24 cellular contexts compared by ENCODE assay signal in genomic region chr6:35518566-35519312, GRCh38. TPM values are rescaled to one million over a fixed set of nuclear protein-coding genes. Genes with fewer than 3 reads are reported as not detected.
DNase-seq lines count a peak whose midpoint lies in the region; ATAC-seq, FAIRE-seq and TF ChIP-seq lines count a peak whose summit lies in the region.
"Had no signal": no experiment of that assay in that cellular context is flagged by ENCODE, and none has a peak within 500 bp of the region (broad histone marks: within the 10 kb centered on the region; RNA-seq: fewer than 3 reads in every experiment).

No MANE protein-coding gene starts in this region.

- TF ChIP-seq CTCF in HepG2 (CRISPR knock-in tag; IDR thresholded peaks at IDR 0.05) (no peak), right lobe of liver (IDR thresholded peaks at IDR 0.05) (no peak), K562 (IDR thresholded peaks at IDR 0.05 in 2 of 3, conservative IDR thresholded peaks at IDR 0.05 in 1 of 3; ENCODE audit: insufficient read depth in 2 of 3, low read depth in 1 of 3, low read length in 3 of 3) (no peak), neural progenitor cell (IDR thresholded peaks at IDR 0.05) (no peak)

- H3F3A ChIP-seq in neural progenitor cell (ENCODE audit: low read depth) = peaks cover 13% of the 10 kb centered on the region

- 55% methylated on average over 6 of the region's 6 CpGs for WGBS in HepG2 (ENCODE audit: low lambda C conversion rate)
- WGBS in right lobe of liver (ENCODE audit: insufficient coverage, low coverage, low lambda C conversion rate, missing lambda C conversion rate) = 89% methylated on average over 6 of the region's 6 CpGs
- 23% methylated on average over 6 of the region's 6 CpGs for WGBS in K562 (ENCODE audit: insufficient coverage, low coverage, missing lambda C conversion rate)

- H3K4me1 Mint-ChIP-seq in neural progenitor cell = peaks cover 6% of the 10 kb centered on the region

- no peaks in the 10 kb centered on the region for H3K9me1 ChIP-seq in K562 (ENCODE audit: control insufficient read depth, insufficient read depth, low read length)

- H3K4me1 ChIP-seq in HepG2 (ENCODE audit: insufficient read depth, low read length) (peaks cover 35% of the 10 kb centered on the region), right lobe of liver (no peaks in the 10 kb centered on the region), K562 (replicated peaks in 1 of 2; ENCODE audit: control insufficient read depth in 2 of 2, insufficient read depth in 2 of 2, low read length in 2 of 2) (peaks cover 0 to 3% of the 10 kb centered on the region in 2 experiments; a peak in 2 of 5 replicates), neural progenitor cell (peaks cover 11% of the 10 kb centered on the region)
- H3K4me1 ChIP-seq: BE2C had no signal

- H4K20me1 ChIP-seq in HepG2 (ENCODE audit: insufficient read depth, low read length) (no peaks in the 10 kb centered on the region), K562 (replicated peaks; ENCODE audit: control insufficient read depth, insufficient read depth, low read length) (no peaks in the 10 kb centered on the region), neural progenitor cell (ENCODE audit: low read depth) (no peaks in the 10 kb centered on the region)
- H4K20me1 ChIP-seq: BLaER1 treated with 17β-estradiol and CSF1 and Interleukin-3, amounts not matched to agents 10 nM and 100 nM had no signal

- BruUV-seq in HepG2 (replicated peaks; lab: Mats Ljungman, UMichigan) (no TSS peak), K562 (replicated peaks; lab: Mats Ljungman, UMichigan) (no TSS peak)

- DNase-seq in HepG2 (ENCODE audit: low spot score) = no peak
- no peak for DNase-seq in right lobe of liver
- DNase-seq in K562 (ENCODE audit: extremely low read depth in 1 of 4, low spot score in 3 of 4) = no peak
- DNase-seq in neural progenitor cell (ENCODE audit: low spot score) = no peak
- DNase-seq in globus pallidus (ENCODE audit: low spot score) = no peak
- DNase-seq in stimulated activated naive CD8-positive, alpha-beta T cell treated with anti-CD3 and anti-CD28 coated beads, Interleukin-15, Interleukin-2, amounts not matched to agents 100 U/mL and 50 U/mL, for 24 hours = no peak
- no peak for DNase-seq in AG08396 (ENCODE audit: low spot score)
- DNase-seq: AML-193; BE2C; CD4-positive, alpha-beta T cell; CD8-positive, alpha-beta memory T cell; DMS 273 treated with DMSO at 0.1 percent for 48 hours; DMS79; EL; GF-D8; GOT3 had no signal

- H3K36me3 ChIP-seq in HepG2 (replicated peaks in 1 of 2; ENCODE audit: control insufficient read depth in 1 of 2, insufficient read depth in 2 of 2, low read length in 2 of 2) (no peaks in the 10 kb centered on the region), right lobe of liver (no peaks in the 10 kb centered on the region), K562 (ENCODE audit: control insufficient read depth, insufficient read depth, low read length) (no peaks in the 10 kb centered on the region), neural progenitor cell (no peaks in the 10 kb centered on the region)
- H3K36me3 ChIP-seq: BE2C; BLaER1 treated with 17β-estradiol and CSF1 and Interleukin-3, amounts not matched to agents 10 nM and 100 nM had no signal

- no peaks in the 10 kb centered on the region for H3K9me3 Mint-ChIP-seq in neural progenitor cell
- H3K9me3 Mint-ChIP-seq: CD4-positive, alpha-beta T cell; CD8-positive, alpha-beta memory T cell had no signal

- TF ChIP-seq RAD21 in HepG2 (CRISPR knock-in tag; IDR thresholded peaks at IDR 0.05) (no peak), K562 (CRISPR knock-in tag; conservative IDR thresholded peaks at IDR 0.05 in 1 of 2, IDR thresholded peaks at IDR 0.05 in 1 of 2) (no peak)

- TF ChIP-seq POLR2A in HepG2 (IDR thresholded peaks at IDR 0.05; ENCODE audit: insufficient read depth in 1 of 2, low read depth in 2 of 2, low read length in 2 of 2) (no peak), right lobe of liver (IDR thresholded peaks at IDR 0.05) (no peak), K562 (conservative IDR thresholded peaks at IDR 0.05) (no peak)

- TF ChIP-seq EP300 in HepG2 (IDR thresholded peaks at IDR 0.05; ENCODE audit: low read depth in 2 of 2, low read length in 2 of 2) = no peak
- TF ChIP-seq EP300 in HepG2 (CRISPR knock-in tag; IDR thresholded peaks at IDR 0.05; ENCODE audit: borderline replicate concordance) = no peak
- TF ChIP-seq EP300 in K562 (IDR thresholded peaks at IDR 0.05; ENCODE audit: low read length) = no peak

- H3K4me3 ChIP-seq in HepG2 (replicated peaks in 1 of 3; ENCODE audit: insufficient read depth in 1 of 3, low read depth in 2 of 3, low read length in 3 of 3) (no peak overlapping the region), right lobe of liver (no peak overlapping the region), K562 (no peak overlapping the region), neural progenitor cell (no peak overlapping the region)
- H3K4me3 ChIP-seq: BLaER1 treated with 17β-estradiol and CSF1 and Interleukin-3, amounts not matched to agents 10 nM and 100 nM had no signal

- CTCF ChIA-PET in HepG2 (lab: Yijun Ruan, JAX; ENCODE audit: low intra/inter-chr PET ratio, low total read pairs) (no interaction called here), K562 (lab: Yijun Ruan, JAX; ENCODE audit: low intra/inter-chr PET ratio) (interaction anchor here (0.7 kb wide), 1 partner anchor 220 kb away, joined by 4 read pairs; no protein-coding TSS in a partner anchor)

- in situ Hi-C loops in HepG2 (cut with HindIII; ENCODE audit: extremely low pct_ligation_motif_present, low pct_unique_long_range_greater_than_20kb) (no loop called here), K562 (cut with MboI) (no loop called here)

- ATAC-seq in HepG2 (no peak), right lobe of liver (no peak), K562 (no peak)
- ATAC-seq in stimulated activated naive CD8-positive, alpha-beta T cell treated with anti-CD3 and anti-CD28 coated beads, Interleukin-15, Interleukin-2, amounts not matched to agents 100 U/mL and 50 U/mL, for 24 hours = no peak
- ATAC-seq: HCT116 had no signal

- peak overlapping the region; percentile 57 for H3K27ac Mint-ChIP-seq in neural progenitor cell
- H3K27ac Mint-ChIP-seq: CD14-positive monocyte; CD4-positive, alpha-beta T cell had no signal

- H2AFZ ChIP-seq in HepG2 (ENCODE audit: low read length) (no peak overlapping the region), K562 (ENCODE audit: low read depth, low read length) (no peak overlapping the region), neural progenitor cell (replicated peaks) (no peak overlapping the region)

- intact Hi-C loops in HepG2 (cut with micrococcal nuclease; ENCODE audit: unreplicated experiment) (no loop called here), right lobe of liver (cut with DNase I) (no loop called here), K562 (cut with micrococcal nuclease) (no loop called here)

- H3K27ac ChIP-seq in HepG2 (ENCODE audit: extremely low read length, insufficient read depth, low read length) (no peak overlapping the region), right lobe of liver (no peak overlapping the region), K562 (ENCODE audit: extremely low read depth, low read depth, low read length) (no peak overlapping the region), neural progenitor cell (no peak overlapping the region)
- H3K27ac ChIP-seq: 22Rv1; BLaER1 treated with 17β-estradiol and CSF1 and Interleukin-3, amounts not matched to agents 10 nM and 100 nM had no signal

- H3K9me3 ChIP-seq in HepG2 (ENCODE audit: low read length) = no peaks in the 10 kb centered on the region
- H3K9me3 ChIP-seq in right lobe of liver = no peaks in the 10 kb centered on the region
- no peaks in the 10 kb centered on the region for H3K9me3 ChIP-seq in K562 (replicated peaks; ENCODE audit: control insufficient read depth, insufficient read depth, low read depth, low read length)
- H3K9me3 ChIP-seq in neural progenitor cell (ENCODE audit: low read depth) = no peaks in the 10 kb centered on the region
- H3K9me3 ChIP-seq: BE2C; BLaER1 treated with 17β-estradiol and CSF1 and Interleukin-3, amounts not matched to agents 10 nM and 100 nM had no signal

- POLR2A ChIA-PET in HepG2 (lab: Yijun Ruan, JAX) = no interaction called here
- POLR2A ChIA-PET in K562 (lab: Yijun Ruan, JAX) = interaction anchor here (2.2 kb wide), 1 partner anchor 218 kb away, joined by 6 read pairs; the partner anchor contains the start of gene ARMC12

- FAIRE-seq in HepG2 (lab: Jason Lieb, UNC) (no peak), K562 (lab: Jason Lieb, UNC) (peak; percentile 55)
- FAIRE-seq: D721Med, GM12892 had no signal

- peaks cover 3% of the 10 kb centered on the region for H3K27me3 Mint-ChIP-seq in neural progenitor cell (ENCODE audit: insufficient read depth, low read depth)

- H3K4me2 ChIP-seq in HepG2 (ENCODE audit: low read depth, low read length) = no peak overlapping the region
- no peak overlapping the region for H3K4me2 ChIP-seq in K562 (ENCODE audit: insufficient read depth, low read length)
- no peak overlapping the region for H3K4me2 ChIP-seq in neural progenitor cell
- H3K4me2 ChIP-seq: BLaER1 treated with 17β-estradiol and CSF1 and Interleukin-3, amounts not matched to agents 10 nM and 100 nM had no signal

- peaks cover 2 to 25% of the 10 kb centered on the region in 2 experiments; a peak in 3 of 5 replicates for H3K27me3 ChIP-seq in HepG2 (ENCODE audit: control insufficient read depth in 1 of 2, insufficient read depth in 2 of 2, low read length in 2 of 2)
- no peaks in the 10 kb centered on the region for H3K27me3 ChIP-seq in right lobe of liver
- H3K27me3 ChIP-seq in K562 (ENCODE audit: control insufficient read depth in 2 of 2, insufficient read depth in 2 of 2, low read length in 2 of 2) = peaks cover 16 to 30% of the 10 kb centered on the region in 2 experiments
- no peaks in the 10 kb centered on the region for H3K27me3 ChIP-seq in neural progenitor cell
- H3K27me3 ChIP-seq: BE2C; BLaER1 treated with 17β-estradiol and CSF1 and Interleukin-3, amounts not matched to agents 10 nM and 100 nM had no signal

- no peaks in the 10 kb centered on the region for H3K79me2 ChIP-seq in HepG2 (ENCODE audit: insufficient read depth, low read length)
- H3K79me2 ChIP-seq in K562 (ENCODE audit: control insufficient read depth, insufficient read depth, low read length) = no peaks in the 10 kb centered on the region
- H3K79me2 ChIP-seq in neural progenitor cell (ENCODE audit: low read depth) = no peaks in the 10 kb centered on the region

- H3K4me3 Mint-ChIP-seq in neural progenitor cell = peak overlapping the region; percentile 13
- H3K4me3 Mint-ChIP-seq: CD14-positive monocyte; CD4-positive, alpha-beta T cell had no signal

- H3K36me3 Mint-ChIP-seq in neural progenitor cell = no peaks in the 10 kb centered on the region
- H3K36me3 Mint-ChIP-seq: CD14-positive monocyte had no signal

- H3K9ac ChIP-seq in HepG2 (ENCODE audit: insufficient read depth, low read depth, low read length) (no peak overlapping the region), K562 (ENCODE audit: insufficient read depth in 1 of 2, low read depth in 2 of 2, low read length in 2 of 2) (no peak overlapping the region), neural progenitor cell (no peak overlapping the region)
- H3K9ac ChIP-seq: BLaER1 treated with 17β-estradiol and CSF1 and Interleukin-3, amounts not matched to agents 10 nM and 100 nM had no signal

RNA-seq across cellular contexts. Expression of gene TULP1, which starts 6.0 kb away (rescaled TPM):
- total RNA-seq in HepG2 (2016; rRNA removed; fragmentation: Illumina TruSeq; extraction: Trizol) = not detected in 2 replicates
- 0.35 TPM in 1 of 2 replicates, not detected in the other for total RNA-seq in HepG2 (2016; cell fraction: cytosol; rRNA removed; fragmentation: Illumina TruSeq; extraction: Trizol; ENCODE audit: low read depth)
- total RNA-seq in HepG2 (2016; cell fraction: insoluble cytoplasmic fraction; rRNA removed; fragmentation: Illumina TruSeq; extraction: Trizol) = not detected in 2 replicates
- not detected in 2 replicates for total RNA-seq in HepG2 (2016; cell fraction: membrane; rRNA removed; fragmentation: Illumina TruSeq; extraction: Trizol)
- total RNA-seq in HepG2 (2016; cell fraction: nucleus; rRNA removed; fragmentation: Illumina TruSeq; extraction: Trizol) = not detected in 2 replicates
- polyA plus RNA-seq in HepG2 (2011; rRNA removed) = not detected in 2 replicates
- not detected in 2 replicates for polyA plus RNA-seq in HepG2 (2011; cell fraction: cytosol; rRNA removed)
- not detected in 2 replicates for polyA plus RNA-seq in HepG2 (2011; cell fraction: nucleus; rRNA removed)
- polyA plus RNA-seq in HepG2 (2012) = not detected in 2 replicates
- polyA plus RNA-seq in HepG2 (2016; cell fraction: cytosol; fragmentation: Illumina TruSeq; extraction: Trizol; ENCODE audit: low read depth) = not detected in 2 replicates
- polyA plus RNA-seq in HepG2 (2016; cell fraction: insoluble cytoplasmic fraction; fragmentation: Illumina TruSeq; extraction: Trizol; ENCODE audit: low read depth) = not detected in 2 replicates
- polyA plus RNA-seq in HepG2 (2016; cell fraction: membrane; fragmentation: Illumina TruSeq; extraction: Trizol; ENCODE audit: low read depth) = not detected in 2 replicates
- not detected in 2 replicates for polyA plus RNA-seq in HepG2 (2016; cell fraction: nucleus; fragmentation: Illumina TruSeq; extraction: Trizol; ENCODE audit: insufficient read depth, low read depth)
- not detected in 2 replicates for polyA minus RNA-seq in HepG2 (2011; rRNA and poly(A)+ RNA removed; ENCODE audit: low replicate concordance)
- polyA minus RNA-seq in HepG2 (2011; cell fraction: cytosol; rRNA and poly(A)+ RNA removed) = not detected in 2 replicates
- not detected in 2 replicates for polyA minus RNA-seq in HepG2 (2011; cell fraction: nucleus; rRNA and poly(A)+ RNA removed)
- not detected for total RNA-seq in right lobe of liver
- not detected in 2 replicates for total RNA-seq in K562 (2011; cell fraction: chromatin; rRNA removed; ENCODE audit: low replicate concordance)
- total RNA-seq in K562 (2011; cell fraction: nucleolus; rRNA removed) = not detected in 2 replicates
- not detected in 2 replicates for total RNA-seq in K562 (2011; cell fraction: nucleoplasm; rRNA removed)
- total RNA-seq in K562 (2014; rRNA removed) = 0.16 TPM in 1 of 2 replicates, not detected in the other
- not detected in 2 replicates for total RNA-seq in K562 (2014; rRNA removed; fragmentation: Illumina TruSeq; extraction: Trizol)
- total RNA-seq in K562 (2015; rRNA removed; fragmentation: Illumina TruSeq; extraction: Trizol) = not detected in 2 replicates
- total RNA-seq in K562 (2021) = 0.09 TPM in 2 replicates
- 0.05 TPM in 1 of 2 replicates, not detected in the other for polyA plus RNA-seq in K562 (2011; rRNA removed)
- polyA plus RNA-seq in K562 (2011; cell fraction: cytosol; rRNA removed) = 0.07 TPM in 1 of 2 replicates, not detected in the other
- 0.06 and 0.09 TPM in 2 replicates for polyA plus RNA-seq in K562 (2011; cell fraction: nucleus; rRNA removed)
- 0.06 and 0.17 TPM in 2 replicates for polyA plus RNA-seq in K562 (2012)
- polyA plus RNA-seq in K562 (2014; fragmentation: Illumina TruSeq; extraction: Trizol) = 0.10 TPM in 1 of 2 replicates, not detected in the other
- under 1 TPM in 1 of 2 experiments, not detected in 1; 0.06 TPM for polyA plus RNA-seq in K562 (2014; fragmentation: Nextera tagmentation; extraction: Ambion mirVana)
- 0.17 TPM in 1 of 2 replicates, not detected in the other for polyA plus RNA-seq in K562 (2014; rRNA removed)
- polyA minus RNA-seq in K562 (2011; rRNA and poly(A)+ RNA removed) = not detected in 2 replicates
- polyA minus RNA-seq in K562 (2011; cell fraction: cytosol; rRNA and poly(A)+ RNA removed) = not detected in 2 replicates
- polyA minus RNA-seq in K562 (2011; cell fraction: nucleus; rRNA and poly(A)+ RNA removed) = 0.11 TPM in 1 of 2 replicates, not detected in the other
- total RNA-seq in neural progenitor cell (ENCODE audit: low replicate concordance) = 0.46 TPM in 1 of 2 replicates, not detected in the other
- total RNA-seq: CD4-positive, alpha-beta T cell; CD8-positive, alpha-beta memory T cell; G401 had no signal
- polyA plus RNA-seq: AG04450; CD14-positive monocyte; CD8-positive, alpha-beta memory T cell had no signal

RNA-seq across cellular contexts. Expression of gene TEAD3, which starts 21.9 kb away (rescaled TPM):
- 14.4 and 15.1 TPM in 2 replicates for total RNA-seq in HepG2 (2016; rRNA removed; fragmentation: Illumina TruSeq; extraction: Trizol)
- total RNA-seq in HepG2 (2016; cell fraction: cytosol; rRNA removed; fragmentation: Illumina TruSeq; extraction: Trizol; ENCODE audit: low read depth) = 3.9 and 4.4 TPM in 2 replicates
- 12.5 and 14.5 TPM in 2 replicates for total RNA-seq in HepG2 (2016; cell fraction: insoluble cytoplasmic fraction; rRNA removed; fragmentation: Illumina TruSeq; extraction: Trizol)
- total RNA-seq in HepG2 (2016; cell fraction: membrane; rRNA removed; fragmentation: Illumina TruSeq; extraction: Trizol) = 14.0 and 14.5 TPM in 2 replicates
- total RNA-seq in HepG2 (2016; cell fraction: nucleus; rRNA removed; fragmentation: Illumina TruSeq; extraction: Trizol) = 12.5 and 14.3 TPM in 2 replicates
- 16.5 and 20.5 TPM in 2 replicates for polyA plus RNA-seq in HepG2 (2011; rRNA removed)
- 11.8 and 14.3 TPM in 2 replicates for polyA plus RNA-seq in HepG2 (2011; cell fraction: cytosol; rRNA removed)
- polyA plus RNA-seq in HepG2 (2011; cell fraction: nucleus; rRNA removed) = 41.6 and 45.4 TPM in 2 replicates
- 19.1 and 24.4 TPM in 2 replicates for polyA plus RNA-seq in HepG2 (2012)
- polyA plus RNA-seq in HepG2 (2016; cell fraction: cytosol; fragmentation: Illumina TruSeq; extraction: Trizol; ENCODE audit: low read depth) = 5.1 and 5.5 TPM in 2 replicates
- polyA plus RNA-seq in HepG2 (2016; cell fraction: insoluble cytoplasmic fraction; fragmentation: Illumina TruSeq; extraction: Trizol; ENCODE audit: low read depth) = 22.1 and 28.5 TPM in 2 replicates
- 12.7 and 14.9 TPM in 2 replicates for polyA plus RNA-seq in HepG2 (2016; cell fraction: membrane; fragmentation: Illumina TruSeq; extraction: Trizol; ENCODE audit: low read depth)
- 41.9 and 43.9 TPM in 2 replicates for polyA plus RNA-seq in HepG2 (2016; cell fraction: nucleus; fragmentation: Illumina TruSeq; extraction: Trizol; ENCODE audit: insufficient read depth, low read depth)
- 6.0 and 22.8 TPM in 2 replicates for polyA minus RNA-seq in HepG2 (2011; rRNA and poly(A)+ RNA removed; ENCODE audit: low replicate concordance)
- 7.7 and 8.2 TPM in 2 replicates for polyA minus RNA-seq in HepG2 (2011; cell fraction: cytosol; rRNA and poly(A)+ RNA removed)
- 7.9 and 8.6 TPM in 2 replicates for polyA minus RNA-seq in HepG2 (2011; cell fraction: nucleus; rRNA and poly(A)+ RNA removed)
- total RNA-seq in right lobe of liver = 1 to 10 TPM; 5.2 to 8.5 (median 6.9) TPM
- 5.1 and 14.6 TPM in 2 replicates for total RNA-seq in K562 (2011; cell fraction: chromatin; rRNA removed; ENCODE audit: low replicate concordance)
- 7.1 and 9.2 TPM in 2 replicates for total RNA-seq in K562 (2011; cell fraction: nucleolus; rRNA removed)
- total RNA-seq in K562 (2011; cell fraction: nucleoplasm; rRNA removed) = 7.1 and 8.4 TPM in 2 replicates
- total RNA-seq in K562 (2014; rRNA removed) = 4.9 and 5.8 TPM in 2 replicates
- total RNA-seq in K562 (2014; rRNA removed; fragmentation: Illumina TruSeq; extraction: Trizol) = 2.4 and 3.1 TPM in 2 replicates
- total RNA-seq in K562 (2015; rRNA removed; fragmentation: Illumina TruSeq; extraction: Trizol) = 3.0 and 3.3 TPM in 2 replicates
- total RNA-seq in K562 (2021) = 12.6 and 13.2 TPM in 2 replicates
- polyA plus RNA-seq in K562 (2011; rRNA removed) = 3.3 and 7.0 TPM in 2 replicates
- polyA plus RNA-seq in K562 (2011; cell fraction: cytosol; rRNA removed) = 5.2 and 5.3 TPM in 2 replicates
- polyA plus RNA-seq in K562 (2011; cell fraction: nucleus; rRNA removed) = 13.9 and 18.4 TPM in 2 replicates
- 7.7 and 10.0 TPM in 2 replicates for polyA plus RNA-seq in K562 (2012)
- polyA plus RNA-seq in K562 (2014; fragmentation: Illumina TruSeq; extraction: Trizol) = 11.1 and 13.6 TPM in 2 replicates
- under 1 TPM; 0.63 to 0.92 TPM for polyA plus RNA-seq in K562 (2014; fragmentation: Nextera tagmentation; extraction: Ambion mirVana)
- 6.7 and 8.2 TPM in 2 replicates for polyA plus RNA-seq in K562 (2014; rRNA removed)
- polyA minus RNA-seq in K562 (2011; rRNA and poly(A)+ RNA removed) = 1.9 TPM in 2 replicates
- polyA minus RNA-seq in K562 (2011; cell fraction: cytosol; rRNA and poly(A)+ RNA removed) = 1.7 and 4.2 TPM in 2 replicates
- polyA minus RNA-seq in K562 (2011; cell fraction: nucleus; rRNA and poly(A)+ RNA removed) = 2.4 and 3.2 TPM in 2 replicates
- 9.7 and 23.5 TPM in 2 replicates for total RNA-seq in neural progenitor cell (ENCODE audit: low replicate concordance)
- polyA plus RNA-seq: CD14-positive monocyte had no signal

RNA-seq across cellular contexts. Expression of gene RPL10A, which starts 50.5 kb away (rescaled TPM):
- total RNA-seq in HepG2 (2016; rRNA removed; fragmentation: Illumina TruSeq; extraction: Trizol) = 1,854 and 2,285 TPM in 2 replicates
- total RNA-seq in HepG2 (2016; cell fraction: cytosol; rRNA removed; fragmentation: Illumina TruSeq; extraction: Trizol; ENCODE audit: low read depth) = 2,437 and 2,775 TPM in 2 replicates
- total RNA-seq in HepG2 (2016; cell fraction: insoluble cytoplasmic fraction; rRNA removed; fragmentation: Illumina TruSeq; extraction: Trizol) = 1,859 and 2,386 TPM in 2 replicates
- 4,119 and 4,316 TPM in 2 replicates for total RNA-seq in HepG2 (2016; cell fraction: membrane; rRNA removed; fragmentation: Illumina TruSeq; extraction: Trizol)
- total RNA-seq in HepG2 (2016; cell fraction: nucleus; rRNA removed; fragmentation: Illumina TruSeq; extraction: Trizol) = 734 and 771 TPM in 2 replicates
- 2,253 and 2,726 TPM in 2 replicates for polyA plus RNA-seq in HepG2 (2011; rRNA removed)
- 2,315 and 3,589 TPM in 2 replicates for polyA plus RNA-seq in HepG2 (2011; cell fraction: cytosol; rRNA removed)
- 1,402 and 1,561 TPM in 2 replicates for polyA plus RNA-seq in HepG2 (2011; cell fraction: nucleus; rRNA removed)
- polyA plus RNA-seq in HepG2 (2012) = 2,161 and 2,246 TPM in 2 replicates
- 3,096 and 3,343 TPM in 2 replicates for polyA plus RNA-seq in HepG2 (2016; cell fraction: cytosol; fragmentation: Illumina TruSeq; extraction: Trizol; ENCODE audit: low read depth)
- polyA plus RNA-seq in HepG2 (2016; cell fraction: insoluble cytoplasmic fraction; fragmentation: Illumina TruSeq; extraction: Trizol; ENCODE audit: low read depth) = 2,345 and 2,428 TPM in 2 replicates
- 4,116 and 4,234 TPM in 2 replicates for polyA plus RNA-seq in HepG2 (2016; cell fraction: membrane; fragmentation: Illumina TruSeq; extraction: Trizol; ENCODE audit: low read depth)
- polyA plus RNA-seq in HepG2 (2016; cell fraction: nucleus; fragmentation: Illumina TruSeq; extraction: Trizol; ENCODE audit: insufficient read depth, low read depth) = 1,389 and 1,424 TPM in 2 replicates
- 921 and 1,139 TPM in 2 replicates for polyA minus RNA-seq in HepG2 (2011; rRNA and poly(A)+ RNA removed; ENCODE audit: low replicate concordance)
- polyA minus RNA-seq in HepG2 (2011; cell fraction: cytosol; rRNA and poly(A)+ RNA removed) = 630 and 657 TPM in 2 replicates
- 275 and 369 TPM in 2 replicates for polyA minus RNA-seq in HepG2 (2011; cell fraction: nucleus; rRNA and poly(A)+ RNA removed)
- total RNA-seq in right lobe of liver = 100 to 1,000 TPM; 366 to 446 (median 412) TPM
- 362 and 601 TPM in 2 replicates for total RNA-seq in K562 (2011; cell fraction: chromatin; rRNA removed; ENCODE audit: low replicate concordance)
- 935 and 968 TPM in 2 replicates for total RNA-seq in K562 (2011; cell fraction: nucleolus; rRNA removed)
- 800 and 1,320 TPM in 2 replicates for total RNA-seq in K562 (2011; cell fraction: nucleoplasm; rRNA removed)
- total RNA-seq in K562 (2014; rRNA removed) = 2,223 and 2,318 TPM in 2 replicates
- 1,978 and 2,020 TPM in 2 replicates for total RNA-seq in K562 (2014; rRNA removed; fragmentation: Illumina TruSeq; extraction: Trizol)
- 1,939 and 1,940 TPM in 2 replicates for total RNA-seq in K562 (2015; rRNA removed; fragmentation: Illumina TruSeq; extraction: Trizol)
- 1,856 and 1,978 TPM in 2 replicates for total RNA-seq in K562 (2021)
- 3,124 and 3,130 TPM in 2 replicates for polyA plus RNA-seq in K562 (2011; rRNA removed)
- polyA plus RNA-seq in K562 (2011; cell fraction: cytosol; rRNA removed) = 2,866 and 3,308 TPM in 2 replicates
- 2,021 and 2,231 TPM in 2 replicates for polyA plus RNA-seq in K562 (2011; cell fraction: nucleus; rRNA removed)
- 2,102 and 3,298 TPM in 2 replicates for polyA plus RNA-seq in K562 (2012)
- 2,585 and 3,193 TPM in 2 replicates for polyA plus RNA-seq in K562 (2014; fragmentation: Illumina TruSeq; extraction: Trizol)
- polyA plus RNA-seq in K562 (2014; fragmentation: Nextera tagmentation; extraction: Ambion mirVana) = 1,000 to 10,000 TPM; 1,589 to 2,116 TPM
- 2,844 and 3,237 TPM in 2 replicates for polyA plus RNA-seq in K562 (2014; rRNA removed)
- 1,756 and 1,900 TPM in 2 replicates for polyA minus RNA-seq in K562 (2011; rRNA and poly(A)+ RNA removed)
- polyA minus RNA-seq in K562 (2011; cell fraction: cytosol; rRNA and poly(A)+ RNA removed) = 874 and 913 TPM in 2 replicates
- polyA minus RNA-seq in K562 (2011; cell fraction: nucleus; rRNA and poly(A)+ RNA removed) = 342 and 506 TPM in 2 replicates
- total RNA-seq in neural progenitor cell (ENCODE audit: low replicate concordance) = 2,002 and 2,026 TPM in 2 replicates

Comparison
In these comparisons a context has a peak if more than half of its experiments do, and no peak if none do; other contexts are left out.
1. Of the 241 proteins assayed by ChIP-seq in both HepG2 and K562: peak only in HepG2: none; only in K562: ADNP, CBX1, HDAC2, KDM1A and ZFP36; in both: ZKSCAN1 and ZNF121; in neither: 234.